In genomic region chr5:135466178-135467050, GRCh38 we compare ENCODE assay signal across 8 cellular contexts. TPM values are rescaled to one million over a fixed set of nuclear protein-coding genes. Genes with fewer than 3 reads are reported as not detected.
A peak's percentile ranks its signal among the peaks of the same experiment; 100 is the strongest.
DNase-seq lines count a peak whose midpoint lies in the region; ATAC-seq and TF ChIP-seq lines count a peak whose summit lies in the region.

No MANE protein-coding gene starts in this region.

- BruUV-seq in PC-9 (replicated peaks; lab: Mats Ljungman, UMichigan), result no TSS peak

- peaks cover 32% of the 10 kb centered on the region for H3K27me3 Mint-ChIP-seq in activated T-cell treated with anti-CD3 and anti-CD28 coated beads, Interleukin-2, amount 50 U/mL, for 72 hours (ENCODE audit: low read depth)
- peaks cover 62% of the 10 kb centered on the region for H3K27me3 Mint-ChIP-seq in stimulated activated naive CD8-positive, alpha-beta T cell treated with anti-CD3 and anti-CD28 coated beads, Interleukin-15, amount 100 ng/mL, for 72 hours

- H3K9me2 ChIP-seq in PC-9 (ENCODE audit: insufficient read depth), result no peaks in the 10 kb centered on the region
- no peaks in the 10 kb centered on the region for H3K9me2 ChIP-seq in neural cell (ENCODE audit: insufficient read depth, low read length)

- no peaks in the 10 kb centered on the region for H3K36me3 Mint-ChIP-seq in activated T-cell treated with anti-CD3 and anti-CD28 coated beads, Interleukin-2, amount 50 U/mL, for 72 hours (ENCODE audit: insufficient read depth in 2 of 2)

- CTCF ChIA-PET in PC-9 (lab: Charles Lee), result interaction anchor here (1.1 to 2.3 kb wide), 5 partner anchors 8 to 100 kb away, joined by 3 to 31 read pairs (median 7); no protein-coding TSS in a partner anchor

- H3K36me3 ChIP-seq in PC-9 (ENCODE audit: low read depth) (no peaks in the 10 kb centered on the region), neural cell (ENCODE audit: insufficient read depth, low read length) (no peaks in the 10 kb centered on the region)

- H3K4me3 Mint-ChIP-seq in activated T-cell treated with anti-CD3 and anti-CD28 coated beads, Interleukin-2, amount 50 U/mL, for 72 hours, result peak overlapping the region; percentile 53 to 63
- H3K4me3 Mint-ChIP-seq in stimulated activated naive CD8-positive, alpha-beta T cell treated with anti-CD3 and anti-CD28 coated beads, Interleukin-15, amount 100 ng/mL, for 72 hours, result peak overlapping the region; percentile 60 to 75

- H3K9me3 Mint-ChIP-seq in activated T-cell treated with anti-CD3 and anti-CD28 coated beads, Interleukin-2, amount 50 U/mL, for 72 hours, result no peaks in the 10 kb centered on the region
- no peaks in the 10 kb centered on the region for H3K9me3 Mint-ChIP-seq in stimulated activated naive CD8-positive, alpha-beta T cell treated with anti-CD3 and anti-CD28 coated beads, Interleukin-15, amount 100 ng/mL, for 72 hours

- no peaks in the 10 kb centered on the region for H3K4me1 ChIP-seq in PC-9 (replicated peaks; ENCODE audit: insufficient read depth)

- no peak overlapping the region for H3K9ac ChIP-seq in neural cell (ENCODE audit: low read length)

- TF ChIP-seq RAD21 in neural cell (conservative IDR thresholded peaks at IDR 0.05), result peak; percentile 97

- TF ChIP-seq EP300 in neural cell (conservative IDR thresholded peaks at IDR 0.05; ENCODE audit: poor library complexity, severe bottlenecking), result no peak

- peaks cover 7% of the 10 kb centered on the region for H3K4me1 Mint-ChIP-seq in activated T-cell treated with anti-CD3 and anti-CD28 coated beads, Interleukin-2, amount 50 U/mL, for 72 hours (ENCODE audit: low read depth)
- peaks cover 8% of the 10 kb centered on the region for H3K4me1 Mint-ChIP-seq in stimulated activated naive CD8-positive, alpha-beta T cell treated with anti-CD3 and anti-CD28 coated beads, Interleukin-15, amount 100 ng/mL, for 72 hours

- H3K27me3 ChIP-seq in PC-9 (ENCODE audit: insufficient read depth, low read depth) (peaks cover 95% of the 10 kb centered on the region), neural cell (ENCODE audit: insufficient read depth, low read depth, low read length) (peaks cover 59% of the 10 kb centered on the region)

- POLR2A ChIA-PET in PC-9 (lab: Charles Lee; ENCODE audit: unreplicated experiment), result no interaction called here

- H3K9me3 ChIP-seq in PC-9 (ENCODE audit: insufficient read depth, low read depth) (no peaks in the 10 kb centered on the region), neural cell (ENCODE audit: low read length) (no peaks in the 10 kb centered on the region)

- H3K4me2 ChIP-seq in PC-9 (no peak overlapping the region), neural cell (ENCODE audit: low read length) (peak overlapping the region; percentile 59)

- no peak overlapping the region for H3K27ac Mint-ChIP-seq in activated T-cell treated with anti-CD3 and anti-CD28 coated beads, Interleukin-2, amount 50 U/mL, for 72 hours
- no peak overlapping the region for H3K27ac Mint-ChIP-seq in stimulated activated naive CD8-positive, alpha-beta T cell treated with anti-CD3 and anti-CD28 coated beads, Interleukin-15, amount 100 ng/mL, for 72 hours

- H2AFZ ChIP-seq in PC-9 (no peak overlapping the region), neural cell (ENCODE audit: low read depth, low read length) (no peak overlapping the region)

- intact Hi-C loops in PC-9 (cut with micrococcal nuclease; ENCODE audit: unreplicated experiment), result loop anchor here (1.0 kb wide), 3 partner anchors 86 to 364 kb away; no protein-coding TSS in a partner anchor

- H4K20me1 ChIP-seq in PC-9 (ENCODE audit: insufficient read depth) (no peaks in the 10 kb centered on the region), neural cell (ENCODE audit: insufficient read depth) (no peaks in the 10 kb centered on the region)

- H3K27ac ChIP-seq in PC-9, result no peak overlapping the region
- no peak overlapping the region for H3K27ac ChIP-seq in neural cell (ENCODE audit: low read length)

- H3F3A ChIP-seq in PC-9 (ENCODE audit: insufficient read depth, low read depth) (no peaks in the 10 kb centered on the region), neural cell (ENCODE audit: insufficient read depth, low read length, poor library complexity, severe bottlenecking) (no peaks in the 10 kb centered on the region)

- DNase-seq in AG08396 (ENCODE audit: low spot score) (peak; percentile 90), HUDEP-2 (lab: John Stamatoyannopoulos, UW; ENCODE audit: unreplicated experiment in 76 of 76) (peak in 61 of 76 experiments; percentile 6 to 80 (median 54)), PC-9 (peak in 1 of 2 experiments; percentile 71), fibroblast of mammary gland (ENCODE audit: low read depth) (peak; percentile 53)
- DNase-seq in activated T-cell treated with anti-CD3 and anti-CD28 coated beads, Interleukin-2, amount 50 U/mL, for 72 hours, result peak; percentile 75 to 82
- peak; percentile 75 to 77 for DNase-seq in stimulated activated naive CD8-positive, alpha-beta T cell treated with anti-CD3 and anti-CD28 coated beads, Interleukin-15, amount 100 ng/mL, for 72 hours

- TF ChIP-seq CTCF in PC-9 (conservative IDR thresholded peaks at IDR 0.05) (peak; percentile 76), fibroblast of mammary gland (conservative IDR thresholded peaks at IDR 0.05; ENCODE audit: control insufficient read depth, insufficient read depth, low read depth, low read length) (peak; percentile 80), neural cell (IDR thresholded peaks at IDR 0.05; ENCODE audit: poor library complexity, severe bottlenecking) (peak; percentile 98)

- no peaks in the 10 kb centered on the region for H3K79me2 ChIP-seq in PC-9 (ENCODE audit: low read depth)
- no peaks in the 10 kb centered on the region for H3K79me2 ChIP-seq in neural cell (replicated peaks; ENCODE audit: insufficient read depth, low read length)

- H3K4me3 ChIP-seq in PC-9, result no peak overlapping the region
- H3K4me3 ChIP-seq in fibroblast of mammary gland (ENCODE audit: control insufficient read depth, low read depth, low read length), result no peak overlapping the region
- peak overlapping the region; percentile 55 for H3K4me3 ChIP-seq in neural cell (ENCODE audit: low read length)

- ATAC-seq in GM19023 (IDR thresholded peaks at IDR 0.05; ENCODE audit: unreplicated experiment), result peak; percentile 75
- peak; percentile 81 to 85 for ATAC-seq in activated T-cell treated with anti-CD3 and anti-CD28 coated beads, Interleukin-2, amount 50 U/mL, for 72 hours (replicated peaks in 1 of 2)
- ATAC-seq in stimulated activated naive CD8-positive, alpha-beta T cell treated with anti-CD3 and anti-CD28 coated beads, Interleukin-15, amount 100 ng/mL, for 72 hours, result peak; percentile 88

TF ChIP-seq in neural cell, 6 proteins besides CTCF, POLR2A, EP300 and RAD21:
- TF ChIP-seq TAF1 (IDR thresholded peaks at IDR 0.05; ENCODE audit: low read depth), result peak; percentile 10
- no peak for TF ChIP-seq REST (IDR thresholded peaks at IDR 0.05; ENCODE audit: borderline replicate concordance)
- TF ChIP-seq SMC3 (conservative IDR thresholded peaks at IDR 0.05; ENCODE audit: poor library complexity), result peak; percentile 96

RNA-seq across cellular contexts. Expression of gene TIFAB, which starts 14.3 kb away (rescaled TPM):
- total RNA-seq in PC-9 (2021), result not detected in 2 replicates
- total RNA-seq in activated T-cell treated with anti-CD3 and anti-CD28 coated beads, Interleukin-2, amount 50 U/mL, for 72 hours, result not detected
- 0.10 TPM in 1 of 2 replicates, not detected in the other for polyA plus RNA-seq in neural cell
- not detected in 2 replicates for polyA minus RNA-seq in neural cell

RNA-seq across cellular contexts. Expression of gene DCANP1, which starts 19.3 kb away (rescaled TPM):
- not detected in 2 replicates for total RNA-seq in PC-9 (2021)
- not detected for total RNA-seq in activated T-cell treated with anti-CD3 and anti-CD28 coated beads, Interleukin-2, amount 50 U/mL, for 72 hours
- polyA plus RNA-seq in neural cell, result not detected in 2 replicates
- polyA minus RNA-seq in neural cell, result not detected in 2 replicates
